Comparison of ENCODE assay signal across 27 cellular contexts in the genomic region with DNA sequence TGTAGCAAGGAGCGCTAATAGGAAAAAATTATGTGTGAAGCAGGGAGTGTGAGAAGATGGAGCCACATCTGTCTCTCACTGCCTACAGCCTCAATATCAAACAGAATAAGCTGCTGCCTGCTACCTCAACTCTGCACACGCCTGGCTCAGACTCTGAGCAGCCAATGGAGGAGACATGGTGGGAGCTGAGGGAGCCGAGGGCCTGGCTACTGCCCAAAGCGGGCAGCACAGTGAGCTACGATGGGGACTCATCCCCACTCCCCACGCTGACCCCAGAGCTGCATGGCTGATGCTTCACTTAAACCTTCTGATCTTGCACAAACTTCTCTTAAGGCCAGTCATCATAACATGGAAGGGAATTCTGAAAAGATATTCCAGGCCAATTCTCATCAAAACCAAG. TPM values are rescaled to one million over a fixed set of nuclear protein-coding genes. Genes with fewer than 3 reads are reported as not detected.
"Had no signal": no experiment of that assay in that cellular context is flagged by ENCODE, and none has a peak within 500 bp of the region (broad histone marks: within the 10 kb centered on the region; RNA-seq: fewer than 3 reads in every experiment).

No MANE protein-coding gene starts in this region.

- H3K27me3 Mint-ChIP-seq: effector memory CD8-positive, alpha-beta T cell had no signal

- H3K9me3 Mint-ChIP-seq: dendritic cell treated with granulocyte-macrophage colony-stimulating factor and Interleukin-4, amounts not matched to agents 40 ng/mL and 50 ng/mL, for 4 days; effector memory CD8-positive, alpha-beta T cell; endodermal cell; memory B cell had no signal

- H3K9me3 ChIP-seq: esophagus squamous epithelium, gastrocnemius medialis, heart right ventricle, left lung had no signal

- H3K36me3 Mint-ChIP-seq: memory B cell had no signal

- H3K27ac ChIP-seq: epithelial cell of prostate, esophagus squamous epithelium, heart right ventricle, left lung had no signal

- H3K4me1 Mint-ChIP-seq: endodermal cell had no signal

- DNase-seq: cortex of kidney; effector CD8-positive, alpha-beta T cell; effector memory CD8-positive, alpha-beta T cell; endodermal cell; erythroblast; esophagus squamous epithelium; foreskin fibroblast; foreskin melanocyte; gastrocnemius medialis; glutamatergic neuron; head of caudate nucleus; heart right ventricle; hippocampal formation; left cardiac atrium; left ventricle myocardium superior; mammary epithelial cell; mesendoderm; midbrain had no signal

- H3K4me3 ChIP-seq: esophagus squamous epithelium, gastrocnemius medialis, heart right ventricle, left lung, lung had no signal

- H3K4me3 Mint-ChIP-seq: dendritic cell treated with granulocyte-macrophage colony-stimulating factor and Interleukin-4, amounts not matched to agents 40 ng/mL and 50 ng/mL, for 4 days; effector memory CD8-positive, alpha-beta T cell; endodermal cell; memory B cell had no signal

- H3K27me3 ChIP-seq: gastrocnemius medialis, heart right ventricle, left lung had no signal

- H3K27ac Mint-ChIP-seq: dendritic cell treated with granulocyte-macrophage colony-stimulating factor and Interleukin-4, amounts not matched to agents 40 ng/mL and 50 ng/mL, for 4 days; effector memory CD8-positive, alpha-beta T cell; endodermal cell; memory B cell had no signal

- H3K36me3 ChIP-seq: esophagus squamous epithelium, gastrocnemius medialis, heart right ventricle, left lung had no signal

- ATAC-seq: effector memory CD8-positive, alpha-beta T cell; esophagus mucosa; gastrocnemius medialis; heart right ventricle; left cardiac atrium; left lung; left ventricle myocardium superior had no signal

RNA-seq across cellular contexts. Expression of gene PRSS22, which starts 14.0 kb away (rescaled TPM):
- total RNA-seq: dermis microvascular lymphatic vessel endothelial cell, gastrocnemius medialis, glomerular endothelial cell, left cardiac atrium, left ventricle myocardium superior had no signal
- polyA plus RNA-seq: heart right ventricle had no signal

RNA-seq across cellular contexts. Expression of gene ZG16B, which starts 41.8 kb away (rescaled TPM):
- total RNA-seq: endodermal cell, gastrocnemius medialis had no signal

RNA-seq across cellular contexts. Expression of gene PRSS21, which starts 54.9 kb away (rescaled TPM):
- total RNA-seq: endodermal cell, gastrocnemius medialis, glomerular endothelial cell, left cardiac atrium, left ventricle myocardium superior, mononuclear cell had no signal
- polyA plus RNA-seq: heart right ventricle had no signal
